In the genomic region with DNA sequence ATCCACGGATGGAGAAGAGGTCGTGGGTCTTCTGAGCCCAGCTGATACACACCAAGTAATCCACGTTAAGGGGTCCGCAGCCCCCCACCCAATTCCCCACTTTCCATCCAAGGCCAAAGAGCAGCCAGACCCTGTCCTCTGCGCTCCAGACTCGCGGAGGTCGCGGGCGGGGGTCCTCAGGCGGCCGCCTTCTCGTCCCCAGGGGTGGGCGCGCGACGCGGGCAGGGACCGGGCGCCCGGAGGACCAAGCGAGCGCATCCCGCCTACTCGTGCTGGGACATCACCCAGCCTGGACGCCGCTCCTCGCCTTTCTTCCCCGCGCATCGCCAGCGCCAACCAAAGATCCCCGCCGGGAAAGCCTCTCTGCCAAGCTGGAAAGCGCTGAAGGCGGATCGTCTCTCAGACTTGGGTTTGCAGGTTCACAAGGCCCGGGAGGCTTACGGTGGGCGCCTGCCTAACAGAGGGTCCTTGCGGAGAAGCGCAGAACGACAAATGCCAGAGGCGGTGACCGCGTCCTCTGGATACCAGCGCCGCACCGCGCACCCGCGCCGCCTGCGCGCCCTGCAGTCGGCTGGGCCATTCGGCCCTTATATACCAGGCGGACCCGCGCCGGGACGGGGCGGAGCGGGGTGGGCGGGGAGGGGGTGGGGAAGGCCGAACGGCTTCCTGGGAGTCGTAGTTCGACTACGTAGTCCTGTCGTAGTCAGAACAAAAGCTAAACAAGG, we compare ENCODE assay signal across 1 cellular context.
TF ChIP-seq lines count a peak whose summit lies in the region.

No MANE protein-coding gene starts in this region.

TF ChIP-seq in GM23338, 12 proteins besides CTCF, POLR2A, EP300 and RAD21 (continued from another document):
- TF ChIP-seq, protein P1, sequence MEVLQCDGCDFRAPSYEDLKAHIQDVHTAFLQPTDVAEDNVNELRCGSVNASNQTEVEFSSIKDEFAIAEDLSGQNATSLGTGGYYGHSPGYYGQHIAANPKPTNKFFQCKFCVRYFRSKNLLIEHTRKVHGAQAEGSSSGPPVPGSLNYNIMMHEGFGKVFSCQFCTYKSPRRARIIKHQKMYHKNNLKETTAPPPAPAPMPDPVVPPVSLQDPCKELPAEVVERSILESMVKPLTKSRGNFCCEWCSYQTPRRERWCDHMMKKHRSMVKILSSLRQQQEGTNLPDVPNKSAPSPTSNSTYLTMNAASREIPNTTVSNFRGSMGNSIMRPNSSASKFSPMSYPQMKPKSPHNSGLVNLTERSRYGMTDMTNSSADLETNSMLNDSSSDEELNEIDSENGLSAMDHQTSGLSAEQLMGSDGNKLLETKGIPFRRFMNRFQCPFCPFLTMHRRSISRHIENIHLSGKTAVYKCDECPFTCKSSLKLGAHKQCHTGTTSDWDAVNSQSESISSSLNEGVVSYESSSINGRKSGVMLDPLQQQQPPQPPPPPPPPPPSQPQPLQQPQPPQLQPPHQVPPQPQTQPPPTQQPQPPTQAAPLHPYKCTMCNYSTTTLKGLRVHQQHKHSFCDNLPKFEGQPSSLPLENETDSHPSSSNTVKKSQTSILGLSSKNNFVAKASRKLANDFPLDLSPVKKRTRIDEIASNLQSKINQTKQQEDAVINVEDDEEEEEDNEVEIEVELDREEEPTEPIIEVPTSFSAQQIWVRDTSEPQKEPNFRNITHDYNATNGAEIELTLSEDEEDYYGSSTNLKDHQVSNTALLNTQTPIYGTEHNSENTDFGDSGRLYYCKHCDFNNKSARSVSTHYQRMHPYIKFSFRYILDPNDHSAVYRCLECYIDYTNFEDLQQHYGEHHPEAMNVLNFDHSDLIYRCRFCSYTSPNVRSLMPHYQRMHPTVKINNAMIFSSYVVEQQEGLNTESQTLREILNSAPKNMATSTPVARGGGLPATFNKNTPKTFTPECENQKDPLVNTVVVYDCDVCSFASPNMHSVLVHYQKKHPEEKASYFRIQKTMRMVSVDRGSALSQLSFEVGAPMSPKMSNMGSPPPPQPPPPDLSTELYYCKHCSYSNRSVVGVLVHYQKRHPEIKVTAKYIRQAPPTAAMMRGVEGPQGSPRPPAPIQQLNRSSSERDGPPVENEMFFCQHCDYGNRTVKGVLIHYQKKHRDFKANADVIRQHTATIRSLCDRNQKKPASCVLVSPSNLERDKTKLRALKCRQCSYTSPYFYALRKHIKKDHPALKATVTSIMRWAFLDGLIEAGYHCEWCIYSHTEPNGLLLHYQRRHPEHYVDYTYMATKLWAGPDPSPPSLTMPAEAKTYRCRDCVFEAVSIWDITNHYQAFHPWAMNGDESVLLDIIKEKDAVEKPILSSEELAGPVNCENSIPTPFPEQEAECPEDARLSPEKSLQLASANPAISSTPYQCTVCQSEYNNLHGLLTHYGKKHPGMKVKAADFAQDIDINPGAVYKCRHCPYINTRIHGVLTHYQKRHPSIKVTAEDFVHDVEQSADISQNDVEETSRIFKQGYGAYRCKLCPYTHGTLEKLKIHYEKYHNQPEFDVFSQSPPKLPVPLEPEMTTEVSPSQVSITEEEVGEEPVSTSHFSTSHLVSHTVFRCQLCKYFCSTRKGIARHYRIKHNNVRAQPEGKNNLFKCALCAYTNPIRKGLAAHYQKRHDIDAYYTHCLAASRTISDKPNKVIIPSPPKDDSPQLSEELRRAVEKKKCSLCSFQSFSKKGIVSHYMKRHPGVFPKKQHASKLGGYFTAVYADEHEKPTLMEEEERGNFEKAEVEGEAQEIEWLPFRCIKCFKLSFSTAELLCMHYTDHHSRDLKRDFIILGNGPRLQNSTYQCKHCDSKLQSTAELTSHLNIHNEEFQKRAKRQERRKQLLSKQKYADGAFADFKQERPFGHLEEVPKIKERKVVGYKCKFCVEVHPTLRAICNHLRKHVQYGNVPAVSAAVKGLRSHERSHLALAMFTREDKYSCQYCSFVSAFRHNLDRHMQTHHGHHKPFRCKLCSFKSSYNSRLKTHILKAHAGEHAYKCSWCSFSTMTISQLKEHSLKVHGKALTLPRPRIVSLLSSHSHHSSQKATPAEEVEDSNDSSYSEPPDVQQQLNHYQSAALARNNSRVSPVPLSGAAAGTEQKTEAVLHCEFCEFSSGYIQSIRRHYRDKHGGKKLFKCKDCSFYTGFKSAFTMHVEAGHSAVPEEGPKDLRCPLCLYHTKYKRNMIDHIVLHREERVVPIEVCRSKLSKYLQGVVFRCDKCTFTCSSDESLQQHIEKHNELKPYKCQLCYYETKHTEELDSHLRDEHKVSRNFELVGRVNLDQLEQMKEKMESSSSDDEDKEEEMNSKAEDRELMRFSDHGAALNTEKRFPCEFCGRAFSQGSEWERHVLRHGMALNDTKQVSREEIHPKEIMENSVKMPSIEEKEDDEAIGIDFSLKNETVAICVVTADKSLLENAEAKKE (CRISPR knock-in tag; IDR thresholded peaks at IDR 0.05): no peak
